Comparison of ENCODE assay signal across 9 cellular contexts in genomic region chr7:40717242-40717641, GRCh38.
A peak's percentile ranks its signal among the peaks of the same experiment; 100 is the strongest.
DNase-seq lines count a peak whose midpoint lies in the region; ATAC-seq and TF ChIP-seq lines count a peak whose summit lies in the region.
"Had no signal": no experiment of that assay in that cellular context is flagged by ENCODE, and none has a peak within 500 bp of the region (broad histone marks: within the 10 kb centered on the region; RNA-seq: fewer than 3 reads in every experiment).

No MANE protein-coding gene starts in this region.

- H2BK15ac ChIP-seq in neuronal stem cell (ENCODE audit: low read length), result no peak overlapping the region

- H3K4me3 ChIP-seq in PC-9, result no peak overlapping the region
- H3K4me3 ChIP-seq in neuronal stem cell (ENCODE audit: low read length in 2 of 2), result no peak overlapping the region
- H3K4me3 ChIP-seq: uterus had no signal

- no peaks in the 10 kb centered on the region for H3F3A ChIP-seq in PC-9 (ENCODE audit: insufficient read depth, low read depth)

- H3K14ac ChIP-seq in neuronal stem cell (ENCODE audit: low read length), result no peak overlapping the region

- H2AFZ ChIP-seq in PC-9, result peak overlapping the region; percentile 25; the same call in 1 of the 2 replicates
- peak overlapping the region; percentile 67 for H2AFZ ChIP-seq in neuronal stem cell (ENCODE audit: low read length)

- no peak overlapping the region for H3K18ac ChIP-seq in neuronal stem cell (ENCODE audit: low read length)

- no peak for TF ChIP-seq CTCF in 22Rv1 (IDR thresholded peaks at IDR 0.05)
- no peak for TF ChIP-seq CTCF in PC-9 (conservative IDR thresholded peaks at IDR 0.05)

- H3K27me3 ChIP-seq in PC-9 (ENCODE audit: insufficient read depth, low read depth), result no peaks in the 10 kb centered on the region
- no peaks in the 10 kb centered on the region for H3K27me3 ChIP-seq in neuronal stem cell (ENCODE audit: control insufficient read depth in 3 of 3, insufficient read depth in 3 of 3, low read depth in 1 of 3, low read length in 3 of 3)
- H3K27me3 ChIP-seq: uterus had no signal

- intact Hi-C loops in PC-9 (cut with micrococcal nuclease; ENCODE audit: unreplicated experiment), result no loop called here

- no peaks in the 10 kb centered on the region for H3K79me1 ChIP-seq in neuronal stem cell (ENCODE audit: low read depth, low read length)

- no peak overlapping the region for H4K91ac ChIP-seq in neuronal stem cell (ENCODE audit: low read depth, low read length, poor library complexity)

- no peak overlapping the region for H2BK12ac ChIP-seq in neuronal stem cell (ENCODE audit: low read length)

- no peak overlapping the region for H4K8ac ChIP-seq in neuronal stem cell (ENCODE audit: low read depth, low read length)

- no peaks in the 10 kb centered on the region for H3K36me3 ChIP-seq in PC-9 (ENCODE audit: low read depth)
- no peaks in the 10 kb centered on the region for H3K36me3 ChIP-seq in neuronal stem cell (replicated peaks in 1 of 2; ENCODE audit: control insufficient read depth in 2 of 2, insufficient read depth in 2 of 2, low read length in 2 of 2)
- H3K36me3 ChIP-seq: uterus had no signal

- H3K9me2 ChIP-seq in PC-9 (ENCODE audit: insufficient read depth), result no peaks in the 10 kb centered on the region

- no peak overlapping the region for H3K4ac ChIP-seq in neuronal stem cell (ENCODE audit: low read length)

- no peak overlapping the region for H2BK5ac ChIP-seq in neuronal stem cell (ENCODE audit: low read length)

- ATAC-seq in GM18508 (IDR thresholded peaks at IDR 0.05; ENCODE audit: insufficient read depth, unreplicated experiment) (peak; percentile 59), HG03196 (IDR thresholded peaks at IDR 0.05; ENCODE audit: unreplicated experiment) (peak; percentile 69), HG03354 (IDR thresholded peaks at IDR 0.05; ENCODE audit: poor library complexity, severe bottlenecking, unreplicated experiment) (no peak)

- no peaks in the 10 kb centered on the region for H4K20me1 ChIP-seq in PC-9 (ENCODE audit: insufficient read depth)

- no peak overlapping the region for H3K9ac ChIP-seq in neuronal stem cell (ENCODE audit: low read depth, low read length, poor library complexity)

- H3K4me1 ChIP-seq in PC-9 (replicated peaks; ENCODE audit: insufficient read depth) (no peaks in the 10 kb centered on the region), neuronal stem cell (ENCODE audit: control insufficient read depth in 2 of 2, insufficient read depth in 1 of 2, low read depth in 1 of 2, low read length in 2 of 2) (peaks cover 4 to 12% of the 10 kb centered on the region in 2 donors)
- H3K4me1 ChIP-seq: uterus had no signal

- H3K79me2 ChIP-seq in PC-9 (ENCODE audit: low read depth), result no peaks in the 10 kb centered on the region

- CTCF ChIA-PET in PC-9 (lab: Charles Lee), result interaction anchor here (0.6 to 0.8 kb wide), 2 partner anchors 286 to 1224 kb away, joined by 3 read pairs; no protein-coding TSS in a partner anchor

- DNase-seq in PC-9 (peak; percentile 51 to 96), epithelial cell of prostate (ENCODE audit: low read depth, low spot score) (peak; percentile 71), neuronal stem cell (ENCODE audit: low spot score) (peak; percentile 36), AML-193 (lab: John Stamatoyannopoulos, UW) (no peak)

- no peak overlapping the region for H2BK120ac ChIP-seq in neuronal stem cell (ENCODE audit: low read depth, low read length)

- no CpG with 5 or more reads among the region's 9 CpGs for WGBS in neuronal stem cell (ENCODE audit: extremely low coverage in 2 of 2, insufficient read length in 2 of 2, insufficient replicate concordance in 1 of 2), 2 donors

- no peak overlapping the region for H3K23ac ChIP-seq in neuronal stem cell (ENCODE audit: low read depth, low read length, poor library complexity)

- H3K27ac ChIP-seq in 22Rv1 (peak overlapping the region; percentile 37), PC-9 (no peak overlapping the region), epithelial cell of prostate (peak overlapping the region; percentile 39), neuronal stem cell (replicated peaks; ENCODE audit: low read length) (peak overlapping the region; percentile 77)
- H3K27ac ChIP-seq: uterus had no signal

- no peak overlapping the region for H2AK5ac ChIP-seq in neuronal stem cell (ENCODE audit: low read depth, low read length)

- no peaks in the 10 kb centered on the region for H3K9me3 ChIP-seq in PC-9 (ENCODE audit: insufficient read depth, low read depth)
- no peaks in the 10 kb centered on the region for H3K9me3 ChIP-seq in neuronal stem cell (replicated peaks in 1 of 2; ENCODE audit: control insufficient read depth in 2 of 2, insufficient read depth in 1 of 2, low read depth in 1 of 2, low read length in 2 of 2)
- H3K9me3 ChIP-seq: uterus had no signal

- no TSS peak for BruUV-seq in PC-9 (replicated peaks; lab: Mats Ljungman, UMichigan)

- peak overlapping the region; percentile 6; the same call in 1 of the 2 replicates for H3K4me2 ChIP-seq in PC-9
- no peak overlapping the region for H3K4me2 ChIP-seq in neuronal stem cell (ENCODE audit: insufficient read depth, low read length, poor library complexity, severe bottlenecking)

- POLR2A ChIA-PET in PC-9 (lab: Charles Lee; ENCODE audit: unreplicated experiment), result interaction anchor here (0.6 to 0.7 kb wide), 2 partner anchors 390 to 863 kb away, joined by 3 to 5 read pairs; no protein-coding TSS in a partner anchor

Comparison
In these comparisons a context has a peak if more than half of its experiments do, and no peak if none do; other contexts are left out.
1. DNase-seq: peak in PC-9 (2 of 2), epithelial cell of prostate (single experiment) and neuronal stem cell (single experiment); none in AML-193 (0 of 2).